ENCODE assay signal across 17 cellular contexts in genomic region chr2:96878796-96879544, GRCh38. TPM values are rescaled to one million over a fixed set of nuclear protein-coding genes. Genes with fewer than 3 reads are reported as not detected.
DNase-seq lines count a peak whose midpoint lies in the region; ATAC-seq, FAIRE-seq and TF ChIP-seq lines count a peak whose summit lies in the region.
"Had no signal": no experiment of that assay in that cellular context is flagged by ENCODE, and none has a peak within 500 bp of the region (broad histone marks: within the 10 kb centered on the region; RNA-seq: fewer than 3 reads in every experiment).

No MANE protein-coding gene starts in this region.

- no peak for ATAC-seq in T-cell (replicated peaks in 1 of 4)
- ATAC-seq in HG03571 (IDR thresholded peaks at IDR 0.05; ENCODE audit: unreplicated experiment) = no peak

- H3K27me3 Mint-ChIP-seq in T-cell = no peaks in the 10 kb centered on the region
- H3K27me3 Mint-ChIP-seq: CD8-positive, alpha-beta memory T cell had no signal

- TF ChIP-seq CTCF in H1 (IDR thresholded peaks at IDR 0.05; ENCODE audit: control extremely low read depth in 1 of 3, insufficient read depth in 1 of 3, low read depth in 1 of 3, low read length in 3 of 3) (no peak), osteoblast (IDR thresholded peaks at IDR 0.05; ENCODE audit: extremely low read depth, low read depth, low read length) (no peak)

- peak overlapping the region; percentile 15; the same call in 1 of the 2 replicates for H4K8ac ChIP-seq in H1 (ENCODE audit: extremely low read depth, insufficient read depth, low read length)

- no peak overlapping the region for H3K4me3 ChIP-seq in H1 (ENCODE audit: extremely low read depth in 1 of 4, insufficient read depth in 2 of 4, low read depth in 3 of 4, low read length in 4 of 4)
- H3K4me3 ChIP-seq in skeletal muscle satellite cell (ENCODE audit: low read length) = no peak overlapping the region
- H3K4me3 ChIP-seq in osteoblast (ENCODE audit: insufficient read depth, low read length) = no peak overlapping the region
- H3K4me3 ChIP-seq: MG63 had no signal

- H2AFZ ChIP-seq in H1 (ENCODE audit: low read length) (no peak overlapping the region), osteoblast (ENCODE audit: low read length) (no peak overlapping the region)

- 84% methylated on average over 22 of the region's 22 CpGs; no CpG with 5 or more reads in 1 of the 2 experiments for WGBS in H1 (ENCODE audit: extremely low coverage in 1 of 2, insufficient coverage in 1 of 2, insufficient read length in 1 of 2, insufficient replicate concordance in 2 of 2, low coverage in 1 of 2, low lambda C conversion rate in 2 of 2, missing lambda C conversion rate in 1 of 2), 2 experiments

- no peak overlapping the region for H3K23ac ChIP-seq in H1 (ENCODE audit: insufficient read length)

- no peak for TF ChIP-seq EP300 in H1 (IDR thresholded peaks at IDR 0.05; ENCODE audit: borderline replicate concordance in 1 of 2, low read depth in 2 of 2, low read length in 2 of 2)

- peaks cover 2% of the 10 kb centered on the region; the same call in 1 of the 2 replicates for H3K23me2 ChIP-seq in H1 (ENCODE audit: low read depth, low read length)

- H4K20me1 ChIP-seq in H1 (replicated peaks in 1 of 2; ENCODE audit: control insufficient read depth in 1 of 2, insufficient read depth in 2 of 2, low read length in 2 of 2) = no peaks in the 10 kb centered on the region
- H4K20me1 ChIP-seq in osteoblast (ENCODE audit: insufficient read depth, low read length) = no peaks in the 10 kb centered on the region

- H3K9me3 ChIP-seq in H1 (ENCODE audit: insufficient read depth in 2 of 2, low read depth in 1 of 2, low read length in 1 of 2) (no peaks in the 10 kb centered on the region), skeletal muscle satellite cell (replicated peaks; ENCODE audit: low read length) (no peaks in the 10 kb centered on the region), osteoblast (ENCODE audit: low read depth, low read length) (no peaks in the 10 kb centered on the region)
- H3K9me3 ChIP-seq: MG63, SK-N-SH had no signal

- no peak overlapping the region for H3K14ac ChIP-seq in H1 (ENCODE audit: insufficient read length)

- peak overlapping the region; percentile 71 for H4K91ac ChIP-seq in H1 (replicated peaks; ENCODE audit: insufficient read length, low read length)

- no peak for TF ChIP-seq POLR2A in H1 (IDR thresholded peaks at IDR 0.05; ENCODE audit: control extremely low read depth in 1 of 2, low read depth in 2 of 2, low read length in 2 of 2)

- no peak overlapping the region for H2BK120ac ChIP-seq in H1 (replicated peaks; ENCODE audit: low read depth, low read length)

- H3K27ac ChIP-seq in H1 (ENCODE audit: low read depth, low read length) (no peak overlapping the region), osteoblast (ENCODE audit: low read depth, low read length) (no peak overlapping the region)
- H3K27ac ChIP-seq: RWPE1 had no signal

- peak overlapping the region; percentile 8 to 28 for H3K27ac Mint-ChIP-seq in T-cell

- no peak for TF ChIP-seq RAD21 in H1 (IDR thresholded peaks at IDR 0.05 in 1 of 2, conservative IDR thresholded peaks at IDR 0.05 in 1 of 2; ENCODE audit: low read depth in 2 of 2, low read length in 2 of 2)

- peak overlapping the region; percentile 93; the same call in 1 of the 2 replicates for H2AK5ac ChIP-seq in H1 (ENCODE audit: low read depth, low read length)

- H3K4me1 ChIP-seq in H1 (replicated peaks in 1 of 4; ENCODE audit: control insufficient read depth in 3 of 4, insufficient read depth in 4 of 4, low read length in 3 of 4) = peaks cover 3 to 42% (median 31%) of the 10 kb centered on the region in 4 experiments
- peaks cover 58% of the 10 kb centered on the region for H3K4me1 ChIP-seq in skeletal muscle satellite cell (ENCODE audit: control insufficient read depth, insufficient read depth, low read length)
- H3K4me1 ChIP-seq in osteoblast (ENCODE audit: insufficient read depth, low read length) = peaks cover 24% of the 10 kb centered on the region

- no peaks in the 10 kb centered on the region for H3K36me3 Mint-ChIP-seq in T-cell
- H3K36me3 Mint-ChIP-seq: CD8-positive, alpha-beta memory T cell had no signal

- H3K56ac ChIP-seq in H1 (replicated peaks; ENCODE audit: insufficient read length, low read depth, low read length) = no peak overlapping the region

- no peak overlapping the region for H3K18ac ChIP-seq in H1 (ENCODE audit: extremely low read depth, low read length)

- H3K9ac ChIP-seq in H1 (replicated peaks in 1 of 4; ENCODE audit: extremely low read depth in 1 of 4, low read depth in 3 of 4, low read length in 3 of 4) (no peak overlapping the region; a peak in 2 of 7 replicates), skeletal muscle satellite cell (ENCODE audit: low read depth, low read length) (peak overlapping the region; percentile 33)
- H3K9ac ChIP-seq: SK-N-SH had no signal

- H2BK20ac ChIP-seq in H1 (ENCODE audit: low read length) = peak overlapping the region; percentile 93

- H3K4me2 ChIP-seq in H1 (ENCODE audit: insufficient read depth in 1 of 2, low read depth in 2 of 2, low read length in 2 of 2) (no peak overlapping the region), skeletal muscle satellite cell (ENCODE audit: low read length) (no peak overlapping the region), osteoblast (ENCODE audit: insufficient read depth, low read length) (no peak overlapping the region)
- H3K4me2 ChIP-seq: SK-N-SH had no signal

- H4K5ac ChIP-seq in H1 (ENCODE audit: insufficient read length, low read depth, low read length) = no peak overlapping the region

- no peak overlapping the region for H3K4ac ChIP-seq in H1 (replicated peaks; ENCODE audit: insufficient read length, low read depth, low read length)

- DNase-seq in T-cell (no peak), H1 (ENCODE audit: low read depth in 1 of 2, low spot score in 2 of 2) (no peak), NCI-H187 (lab: John Stamatoyannopoulos, UW) (no peak), NCI-H526 (lab: John Stamatoyannopoulos, UW) (no peak), osteoblast (ENCODE audit: insufficient read length, low spot score, missing footprints) (no peak)
- DNase-seq: CD8-positive, alpha-beta memory T cell; GF-D8; MG63; NCI-H1417 treated with DMSO at 0.1 percent for 48 hours; NCI-H1930; NCI-H748 treated with DMSO at 0.1 percent for 48 hours; SIG-M5; SK-N-SH had no signal

- peak overlapping the region; percentile 97; the same call in 1 of the 2 replicates for H2BK15ac ChIP-seq in H1 (ENCODE audit: low read length)

- peaks cover 5 to 14% (median 8%) of the 10 kb centered on the region in 3 donors for H3K4me1 Mint-ChIP-seq in T-cell

- H3K79me2 ChIP-seq in H1 (ENCODE audit: control insufficient read depth in 1 of 2, insufficient read depth in 2 of 2, low read length in 2 of 2) = no peaks in the 10 kb centered on the region
- H3K79me2 ChIP-seq in osteoblast (ENCODE audit: insufficient read depth, low read length) = no peaks in the 10 kb centered on the region

- no peaks in the 10 kb centered on the region for H3K36me3 ChIP-seq in H1 (ENCODE audit: control insufficient read depth in 2 of 4, insufficient read depth in 4 of 4, low read length in 3 of 4)
- H3K36me3 ChIP-seq in skeletal muscle satellite cell (ENCODE audit: insufficient read depth, low read length) = no peaks in the 10 kb centered on the region
- H3K36me3 ChIP-seq in osteoblast (ENCODE audit: insufficient read depth, low read length) = no peaks in the 10 kb centered on the region
- H3K36me3 ChIP-seq: MG63 had no signal

- no peaks in the 10 kb centered on the region for H3K79me1 ChIP-seq in H1 (ENCODE audit: low read depth, low read length)

- POLR2A ChIA-PET in T-cell (lab: Charles Lee) = no interaction called here
- POLR2A ChIA-PET in H1 (lab: Charles Lee; ENCODE audit: partially characterized antibody) = interaction anchor here (1.0 to 2.8 kb wide), 5 partner anchors 10 to 58 kb away, joined by 3 to 9 read pairs (median 3); no protein-coding TSS in a partner anchor

- H3K4me3 Mint-ChIP-seq in T-cell = no peak overlapping the region
- H3K4me3 Mint-ChIP-seq: CD8-positive, alpha-beta memory T cell had no signal

- peak overlapping the region; percentile 9; the same call in 1 of the 2 replicates for H2BK5ac ChIP-seq in H1 (ENCODE audit: low read depth, low read length)

- H3K9me3 Mint-ChIP-seq in T-cell = no peaks in the 10 kb centered on the region
- H3K9me3 Mint-ChIP-seq: CD8-positive, alpha-beta memory T cell had no signal

- H2BK12ac ChIP-seq in H1 (ENCODE audit: low read depth, low read length) = peak overlapping the region; percentile 90; the same call in 1 of the 2 replicates

- CTCF ChIA-PET in T-cell (lab: Charles Lee) (no interaction called here), H1 (lab: Charles Lee; ENCODE audit: partially characterized antibody) (interaction anchor here (0.5 to 4.0 kb wide), 8 partner anchors 11 to 75 kb away, joined by 3 to 18 read pairs (median 4); no protein-coding TSS in a partner anchor)

- no peak for FAIRE-seq in H1 (lab: Jason Lieb, UNC)
- FAIRE-seq: H54 had no signal

- H3K27me3 ChIP-seq in H1 (replicated peaks in 1 of 4; ENCODE audit: control insufficient read depth in 3 of 4, extremely low read depth in 1 of 4, insufficient read depth in 3 of 4, low read length in 3 of 4) (peaks cover 0 to 2% (median 0%) of the 10 kb centered on the region in 4 experiments; a peak in 1 of 7 replicates), skeletal muscle satellite cell (ENCODE audit: control insufficient read depth, insufficient read depth, low read length) (peaks cover 23% of the 10 kb centered on the region), osteoblast (ENCODE audit: insufficient read depth, low read length) (no peaks in the 10 kb centered on the region)
- H3K27me3 ChIP-seq: MG63 had no signal

RNA-seq across cellular contexts. Expression of gene SEMA4C, which starts 9.1 kb away (rescaled TPM):
- total RNA-seq in T-cell = 10 to 100 TPM; 36.3 to 89.0 (median 72.3) TPM
- total RNA-seq in H1 (2021; fragmentation: NEBNext Ultra II Directional; extraction: Animal tissue kit (Norgen Biotek cat#: 25700)) = 67.3 and 74.3 TPM in 2 replicates
- 47.5 and 71.4 TPM in 2 replicates for polyA plus RNA-seq in H1 (2011; rRNA removed)
- polyA plus RNA-seq in H1 (2011; cell fraction: cytosol; rRNA removed) = 58.9 TPM
- polyA plus RNA-seq in H1 (2011; cell fraction: nucleus; rRNA removed) = 141 TPM
- polyA plus RNA-seq in H1 (2012, experiment 1 of 2) = 45.7 to 74.3 TPM (median 68.2 TPM) in 4 replicates
- 49.5 TPM for polyA plus RNA-seq in H1 (2012, experiment 2 of 2)
- 61.0 TPM for polyA plus RNA-seq in H1 (2013, experiment 1 of 2)
- 59.0 TPM for polyA plus RNA-seq in H1 (2013, experiment 2 of 2)
- 86.3 and 87.9 TPM in 2 replicates for polyA minus RNA-seq in H1 (2011; rRNA and poly(A)+ RNA removed)
- polyA minus RNA-seq in H1 (2011; cell fraction: cytosol; rRNA and poly(A)+ RNA removed) = 47.3 TPM
- polyA minus RNA-seq in H1 (2011; cell fraction: nucleus; rRNA and poly(A)+ RNA removed) = 43.7 TPM
- total RNA-seq in skeletal muscle satellite cell (2012; rRNA removed) = 13.2 and 20.8 TPM in 2 replicates
- 28.0 and 29.7 TPM in 2 replicates for total RNA-seq in osteoblast

RNA-seq across cellular contexts. Expression of gene ANKRD39, which starts 21.2 kb away (rescaled TPM):
- total RNA-seq in T-cell (10 to 100 TPM; 16.9 to 25.0 (median 19.2) TPM), osteoblast (5.1 and 5.9 TPM in 2 replicates)
- total RNA-seq in H1 (2021; fragmentation: NEBNext Ultra II Directional; extraction: Animal tissue kit (Norgen Biotek cat#: 25700)) = 18.5 and 19.7 TPM in 2 replicates
- polyA plus RNA-seq in H1 (2011; rRNA removed) = 21.3 and 22.9 TPM in 2 replicates
- 18.1 TPM for polyA plus RNA-seq in H1 (2011; cell fraction: cytosol; rRNA removed)
- 36.1 TPM for polyA plus RNA-seq in H1 (2011; cell fraction: nucleus; rRNA removed)
- polyA plus RNA-seq in H1 (2012, experiment 1 of 2) = 15.8 to 18.8 TPM (median 16.9 TPM) in 4 replicates
- polyA plus RNA-seq in H1 (2012, experiment 2 of 2) = 21.7 TPM
- polyA plus RNA-seq in H1 (2013, experiment 1 of 2) = 18.2 TPM
- polyA plus RNA-seq in H1 (2013, experiment 2 of 2) = 18.1 TPM
- polyA minus RNA-seq in H1 (2011; rRNA and poly(A)+ RNA removed) = 6.8 and 7.2 TPM in 2 replicates
- 5.2 TPM for polyA minus RNA-seq in H1 (2011; cell fraction: cytosol; rRNA and poly(A)+ RNA removed)
- 10.3 TPM for polyA minus RNA-seq in H1 (2011; cell fraction: nucleus; rRNA and poly(A)+ RNA removed)
- total RNA-seq in skeletal muscle satellite cell (2012; rRNA removed) = 10.9 and 12.5 TPM in 2 replicates

RNA-seq across cellular contexts. Expression of gene ANKRD23, which starts 35.1 kb away (rescaled TPM):
- total RNA-seq in T-cell = 10 to 100 TPM; 10.1 to 19.5 (median 16.4) TPM
- 2.9 and 3.5 TPM in 2 replicates for total RNA-seq in H1 (2021; fragmentation: NEBNext Ultra II Directional; extraction: Animal tissue kit (Norgen Biotek cat#: 25700))
- 3.4 and 4.8 TPM in 2 replicates for polyA plus RNA-seq in H1 (2011; rRNA removed)
- polyA plus RNA-seq in H1 (2011; cell fraction: cytosol; rRNA removed) = 3.9 TPM
- 29.4 TPM for polyA plus RNA-seq in H1 (2011; cell fraction: nucleus; rRNA removed)
- 2.3 to 5.8 TPM (median 3.8 TPM) in 4 replicates for polyA plus RNA-seq in H1 (2012, experiment 1 of 2)
- polyA plus RNA-seq in H1 (2012, experiment 2 of 2) = 2.0 TPM
- 2.5 TPM for polyA plus RNA-seq in H1 (2013, experiment 1 of 2)
- polyA plus RNA-seq in H1 (2013, experiment 2 of 2) = 2.4 TPM
- 2.6 and 3.1 TPM in 2 replicates for polyA minus RNA-seq in H1 (2011; rRNA and poly(A)+ RNA removed)
- 2.9 TPM for polyA minus RNA-seq in H1 (2011; cell fraction: cytosol; rRNA and poly(A)+ RNA removed)
- 3.9 TPM for polyA minus RNA-seq in H1 (2011; cell fraction: nucleus; rRNA and poly(A)+ RNA removed)
- 1.1 and 2.3 TPM in 2 replicates for total RNA-seq in skeletal muscle satellite cell (2012; rRNA removed)
- total RNA-seq in osteoblast = 1.8 and 2.1 TPM in 2 replicates
